In the genomic region with DNA sequence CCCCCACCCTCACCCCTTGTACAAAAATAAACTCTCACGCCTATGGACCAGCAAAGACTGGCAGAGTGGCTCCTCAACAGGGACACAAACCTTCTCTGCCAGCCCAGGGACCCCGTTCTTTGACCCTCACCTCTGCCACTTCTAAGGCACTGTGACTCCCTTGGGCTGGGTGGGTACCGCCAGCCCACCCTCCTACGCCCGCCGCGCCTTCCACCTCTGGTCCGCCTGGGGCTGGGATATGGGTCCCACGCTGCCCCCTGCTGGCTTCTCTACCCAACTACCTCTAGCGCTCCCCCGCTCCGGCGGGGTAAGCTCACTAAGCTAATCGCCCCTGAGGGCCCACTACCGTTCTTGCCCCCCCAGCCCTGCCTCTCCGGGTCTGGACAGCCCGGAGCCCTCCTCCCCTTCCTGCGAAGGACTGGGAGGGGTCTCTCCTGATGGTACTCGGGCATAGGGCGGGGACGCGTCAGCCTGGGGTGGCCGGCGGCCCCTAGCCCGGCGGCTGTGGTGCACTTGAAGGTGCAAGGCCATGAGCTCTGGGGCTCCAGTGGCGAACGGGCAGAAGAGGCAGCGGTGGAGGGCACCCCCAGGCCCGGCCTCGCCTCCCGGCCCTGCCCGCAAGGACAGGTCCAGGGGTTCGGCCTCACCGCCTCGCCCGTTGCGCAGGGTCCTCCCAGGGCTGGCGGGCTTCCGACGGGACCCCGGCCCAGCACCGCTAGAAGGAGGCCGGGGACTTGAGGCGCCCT, we compare ENCODE assay signal across 7 cellular contexts. TPM values are rescaled to one million over a fixed set of nuclear protein-coding genes. Genes with fewer than 3 reads are reported as not detected.
DNase-seq lines count a peak whose midpoint lies in the region; ATAC-seq and TF ChIP-seq lines count a peak whose summit lies in the region.

No MANE protein-coding gene starts in this region.

- H3K4me1 ChIP-seq in PC-3 (ENCODE audit: insufficient read depth, low read length) (no peaks in the 10 kb centered on the region), endodermal cell (ENCODE audit: control insufficient read depth, insufficient read depth, low read length) (peaks cover 14% of the 10 kb centered on the region), psoas muscle (no peaks in the 10 kb centered on the region)

- BruUV-seq in PC-3 (replicated peaks; lab: Mats Ljungman, UMichigan) = no TSS peak

- POLR2A ChIA-PET in PC-3 (lab: Charles Lee; ENCODE audit: unreplicated experiment) = no interaction called here

- H3K4me3 ChIP-seq in GM12864 (ENCODE audit: low read depth, low read length) (no peak overlapping the region), PC-3 (ENCODE audit: low read length) (no peak overlapping the region), endodermal cell (ENCODE audit: low read length) (no peak overlapping the region), psoas muscle (no peak overlapping the region)

- H3K27me3 ChIP-seq in PC-3 (ENCODE audit: low read length) (no peaks in the 10 kb centered on the region), endodermal cell (ENCODE audit: control insufficient read depth, insufficient read depth, low read length, poor library complexity, severe bottlenecking) (no peaks in the 10 kb centered on the region), psoas muscle (ENCODE audit: insufficient read depth in 3 of 3, low read length in 2 of 3) (no peaks in the 10 kb centered on the region)

- H3F3A ChIP-seq in PC-3 (ENCODE audit: low read length, unreplicated experiment) = no peaks in the 10 kb centered on the region

- H3K9me2 ChIP-seq in PC-3 (replicated peaks; ENCODE audit: low read length) = no peaks in the 10 kb centered on the region

- H3K4me1 Mint-ChIP-seq in endodermal cell = peaks cover 23% of the 10 kb centered on the region

- H3K27ac ChIP-seq in PC-3 (ENCODE audit: low read length) (no peak overlapping the region), endodermal cell (ENCODE audit: low read depth, low read length) (peak overlapping the region; percentile 55), psoas muscle (no peak overlapping the region)

- no peak overlapping the region for H3K9ac ChIP-seq in PC-3 (ENCODE audit: low read length)
- H3K9ac ChIP-seq in endodermal cell (ENCODE audit: extremely low read depth, low read length, poor library complexity, severe bottlenecking) = no peak overlapping the region

- intact Hi-C loops in PC-3 (cut with micrococcal nuclease) = no loop called here
- intact Hi-C loops in psoas muscle (cut with DNase I) = loop anchor here in 1 of 2 donors (5.0 to 10.0 kb wide), 2 partner anchors 73 to 406 kb away; partner anchors contain the start of genes ANG and RNASE4

- H3K36me3 Mint-ChIP-seq in endodermal cell (ENCODE audit: low read depth) = peaks cover 59% of the 10 kb centered on the region

- H3K36me3 ChIP-seq in PC-3 (ENCODE audit: low read depth, low read length) = no peaks in the 10 kb centered on the region
- H3K36me3 ChIP-seq in endodermal cell (ENCODE audit: control insufficient read depth, insufficient read depth, low read length) = peaks cover 69% of the 10 kb centered on the region
- peaks cover 0 to 67% of the 10 kb centered on the region in 2 donors for H3K36me3 ChIP-seq in psoas muscle (ENCODE audit: insufficient read depth in 1 of 2, low read depth in 1 of 2)

- CTCF ChIA-PET in PC-3 (lab: Charles Lee) = no interaction called here

- no peaks in the 10 kb centered on the region for H3K9me3 ChIP-seq in PC-3 (ENCODE audit: low read length)
- no peaks in the 10 kb centered on the region for H3K9me3 ChIP-seq in endodermal cell (ENCODE audit: control insufficient read depth, low read length)
- no peaks in the 10 kb centered on the region for H3K9me3 ChIP-seq in psoas muscle

- H4K20me1 ChIP-seq in PC-3 (ENCODE audit: low read length) = no peaks in the 10 kb centered on the region

- ATAC-seq in PC-3 (no peak), psoas muscle (peak in 1 of 4 donors; percentile 33), HG02852 (IDR thresholded peaks at IDR 0.05; ENCODE audit: unreplicated experiment) (no peak), GM18873 (IDR thresholded peaks at IDR 0.05; ENCODE audit: low FRiP score, unreplicated experiment) (no peak)

- WGBS in endodermal cell (ENCODE audit: insufficient coverage in 1 of 2, insufficient read length in 1 of 2), 2 experiments = 92 to 97% methylated on average over 11 to 45 of the region's 45 CpGs
- 90 to 91% (median 91%) methylated on average over 37 to 45 of the region's 45 CpGs for WGBS in psoas muscle, 3 donors

- H3K9me3 Mint-ChIP-seq in endodermal cell = no peaks in the 10 kb centered on the region

- TF ChIP-seq CTCF in GM12864 (IDR thresholded peaks at IDR 0.05; ENCODE audit: low read depth, low read length, missing control alignments) = peak; percentile 44
- peak; percentile 51 for TF ChIP-seq CTCF in PC-3 (conservative IDR thresholded peaks at IDR 0.05; ENCODE audit: low read depth, low read length)
- TF ChIP-seq CTCF in endodermal cell (conservative IDR thresholded peaks at IDR 0.05) = peak; percentile 82
- peak; percentile 31 for TF ChIP-seq CTCF in psoas muscle (IDR thresholded peaks at IDR 0.05)

- no peak for DNase-seq in GM12864 (ENCODE audit: low read depth)
- no peak for DNase-seq in PC-3
- DNase-seq in endodermal cell = peak; percentile 90
- DNase-seq in psoas muscle = no peak
- DNase-seq in CD1c-positive myeloid dendritic cell (ENCODE audit: extremely low spot score) = no peak

- no peaks in the 10 kb centered on the region for H3K79me2 ChIP-seq in PC-3 (ENCODE audit: low read length)

- H2AFZ ChIP-seq in PC-3 (ENCODE audit: low read length) = no peak overlapping the region

- H3K27me3 Mint-ChIP-seq in endodermal cell (ENCODE audit: insufficient read depth) = peaks cover 9% of the 10 kb centered on the region

- peak overlapping the region; percentile 70 for H3K27ac Mint-ChIP-seq in endodermal cell

- H3K4me3 Mint-ChIP-seq in endodermal cell = no peak overlapping the region

- no peak overlapping the region for H3K4me2 ChIP-seq in PC-3 (ENCODE audit: low read length)

RNA-seq across cellular contexts. Expression of gene ZNF219, which starts 8.1 kb away (rescaled TPM):
- total RNA-seq in PC-3 (2014; rRNA removed) = 5.7 and 6.0 TPM in 2 replicates
- total RNA-seq in endodermal cell = 10 to 100 TPM; 43.4 to 59.6 TPM
- 123 TPM for polyA plus RNA-seq in endodermal cell (2013, experiment 1 of 2)
- 104 TPM for polyA plus RNA-seq in endodermal cell (2013, experiment 2 of 2)
- 10 to 100 TPM; 13.9 to 28.5 (median 22.9) TPM for total RNA-seq in psoas muscle
- 10 to 100 TPM; 32.2 to 38.1 (median 35.4) TPM for polyA plus RNA-seq in psoas muscle

RNA-seq across cellular contexts. Expression of gene TMEM253, which starts 10.5 kb away (rescaled TPM):
- total RNA-seq in PC-3 (2014; rRNA removed) = not detected in 2 replicates
- under 1 TPM; 0.40 to 0.49 TPM for total RNA-seq in endodermal cell
- polyA plus RNA-seq in endodermal cell (2013, experiment 1 of 2) = 2.1 TPM
- 1.8 TPM for polyA plus RNA-seq in endodermal cell (2013, experiment 2 of 2)
- under 1 TPM in 2 of 4 donors, not detected in 2; 0.17 TPM for total RNA-seq in psoas muscle
- polyA plus RNA-seq in psoas muscle = under 1 TPM; 0.10 to 0.29 (median 0.27) TPM

RNA-seq across cellular contexts. Expression of gene ARHGEF40, which starts 20.3 kb away (rescaled TPM):
- total RNA-seq in PC-3 (2014; rRNA removed) (2.7 and 3.9 TPM in 2 replicates), endodermal cell (10 to 100 TPM; 71.1 to 73.5 TPM), psoas muscle (10 to 100 TPM in 3 of 4 donors, 1 to 10 TPM in 1; 9.8 to 18.7 (median 12.6) TPM)
- 65.4 TPM for polyA plus RNA-seq in endodermal cell (2013, experiment 1 of 2)
- polyA plus RNA-seq in endodermal cell (2013, experiment 2 of 2) = 71.9 TPM
- 10 to 100 TPM in 1 of 3 donors, 1 to 10 TPM in 2; 6.8 to 10.1 (median 7.3) TPM for polyA plus RNA-seq in psoas muscle

RNA-seq across cellular contexts. Expression of gene RNASE8, which starts 32.7 kb away (rescaled TPM):
- total RNA-seq in PC-3 (2014; rRNA removed) (not detected in 2 replicates), endodermal cell (not detected), psoas muscle (not detected)
- not detected for polyA plus RNA-seq in endodermal cell (2013, experiment 1 of 2)
- not detected for polyA plus RNA-seq in endodermal cell (2013, experiment 2 of 2)
- polyA plus RNA-seq in psoas muscle = not detected

RNA-seq across cellular contexts. Expression of gene RNASE7, which starts 48.2 kb away (rescaled TPM):
- not detected in 2 replicates for total RNA-seq in PC-3 (2014; rRNA removed)
- not detected for total RNA-seq in endodermal cell
- not detected for polyA plus RNA-seq in endodermal cell (2013, experiment 1 of 2)
- not detected for polyA plus RNA-seq in endodermal cell (2013, experiment 2 of 2)
- under 1 TPM; 0.15 to 0.43 (median 0.28) TPM for total RNA-seq in psoas muscle
- polyA plus RNA-seq in psoas muscle = 1 to 10 TPM in 1 of 3 donors, under 1 TPM in 1, not detected in 1; 0.73 to 1.9 TPM

Comparison
In these comparisons a context has a peak if more than half of its experiments do, and no peak if none do; other contexts are left out.
1. CTCF ChIP-seq: peak in every context shown above with its lines; median percentile 82 in endodermal cell; 51 in PC-3; 44 in GM12864; 31 in psoas muscle.